ENCODE assay signal across 1 cellular context in genomic region chr19:35908010-35908441, GRCh38.
TF ChIP-seq lines count a peak whose summit lies in the region.

Gene TYROBP, minus strand, starts transcription at chr19:35908295. Its CDS starts 67 bp downstream, at chr19:35908228.

TF ChIP-seq in GM12878, 131 proteins besides CTCF, POLR2A, EP300 and RAD21:
- no peak for TF ChIP-seq RFX5 (IDR thresholded peaks at IDR 0.05; ENCODE audit: low read depth, low read length)
- TF ChIP-seq SP1 (IDR thresholded peaks at IDR 0.05; ENCODE audit: low read depth, low read length): no peak
- TF ChIP-seq ZBTB4 (CRISPR knock-in tag; IDR thresholded peaks at IDR 0.05): no peak
- no peak for TF ChIP-seq CUX1 (IDR thresholded peaks at IDR 0.05; ENCODE audit: insufficient replicate concordance, low read depth, low read length)
- TF ChIP-seq CREM (IDR thresholded peaks at IDR 0.05; ENCODE audit: low read depth): no peak
- no peak for TF ChIP-seq ZBTB40 (IDR thresholded peaks at IDR 0.05; ENCODE audit: borderline replicate concordance)
- no peak for TF ChIP-seq YY1 (IDR thresholded peaks at IDR 0.05; ENCODE audit: low read depth, low read length)
- no peak for TF ChIP-seq MYC (IDR thresholded peaks at IDR 0.05; ENCODE audit: insufficient read depth, insufficient read length, insufficient replicate concordance, low read length, severe bottlenecking)
- TF ChIP-seq IKZF2 (IDR thresholded peaks at IDR 0.05): no peak
- TF ChIP-seq STAT3 (IDR thresholded peaks at IDR 0.05; ENCODE audit: low read depth, low read length): no peak
- TF ChIP-seq ZNF622 (IDR thresholded peaks at IDR 0.05): no peak
- no peak for TF ChIP-seq CBX5 (IDR thresholded peaks at IDR 0.05; ENCODE audit: low read depth)
- TF ChIP-seq NFIC (IDR thresholded peaks at IDR 0.05; ENCODE audit: low read depth, low read length): no peak
- no peak for TF ChIP-seq MAX (IDR thresholded peaks at IDR 0.05; ENCODE audit: low read depth, low read length)
- no peak for TF ChIP-seq SKIL (IDR thresholded peaks at IDR 0.05; ENCODE audit: low read depth, poor library complexity, severe bottlenecking)
- TF ChIP-seq CHD4 (IDR thresholded peaks at IDR 0.05): no peak
